Comparison of ENCODE assay signal across 19 cellular contexts in the genomic region with DNA sequence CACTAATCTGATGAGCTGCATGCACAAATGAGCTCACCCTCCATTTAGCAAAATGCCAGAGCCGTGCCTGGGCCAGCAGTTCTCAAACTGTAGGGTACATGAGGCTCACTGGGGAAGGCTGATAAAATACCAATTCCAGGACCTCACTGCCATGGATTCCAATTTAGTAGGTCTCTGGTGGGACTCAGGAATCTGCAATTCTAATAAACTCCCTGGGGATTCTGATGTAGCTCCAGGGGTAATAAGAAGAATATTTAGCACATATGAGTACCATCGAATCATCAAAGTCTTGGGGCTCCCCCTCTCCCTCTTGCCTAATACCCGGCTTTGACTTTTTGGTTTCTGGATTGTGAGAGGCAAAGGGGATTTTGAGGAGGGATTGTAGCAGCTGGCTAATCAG.
"Had no signal": no experiment of that assay in that cellular context is flagged by ENCODE, and none has a peak within 500 bp of the region (broad histone marks: within the 10 kb centered on the region; RNA-seq: fewer than 3 reads in every experiment).

No MANE protein-coding gene starts in this region.

- H3K4me1 ChIP-seq: heart left ventricle, psoas muscle, stomach, transverse colon had no signal

- H3K27ac ChIP-seq: dorsolateral prefrontal cortex, heart left ventricle, neutrophil, psoas muscle, skin epidermis, stomach, thoracic aorta had no signal

- H3K9me3 ChIP-seq: neutrophil, psoas muscle, thoracic aorta, transverse colon had no signal

- H3K36me3 ChIP-seq: heart left ventricle, neutrophil, stomach, thoracic aorta, transverse colon had no signal

- ATAC-seq: esophagus mucosa; heart left ventricle; naive thymus-derived CD4-positive, alpha-beta T cell; psoas muscle; sciatic nerve had no signal

- H3K4me3 ChIP-seq: dorsolateral prefrontal cortex, heart left ventricle, psoas muscle, skin epidermis, stomach, thoracic aorta, transverse colon had no signal

- DNase-seq: cortex of kidney; dorsolateral prefrontal cortex; effector memory CD4-positive, alpha-beta T cell; heart left ventricle; hippocampal formation; kidney glomerular epithelial cell; mesendoderm; naive thymus-derived CD4-positive, alpha-beta T cell; nephron progenitor cell; psoas muscle; stimulated activated CD4-positive, alpha-beta T cell treated with anti-CD3 and anti-CD28 coated beads, Interleukin-12 subunit alpha, Interleukin-12 subunit beta, amount 100 ng/mL, for 4 hours; stimulated activated naive CD4-positive, alpha-beta T cell; stomach; transverse colon had no signal

- H3K27me3 ChIP-seq: heart left ventricle, neutrophil, stomach, transverse colon had no signal
